ENCODE assay signal across 8 cellular contexts in the genomic region with DNA sequence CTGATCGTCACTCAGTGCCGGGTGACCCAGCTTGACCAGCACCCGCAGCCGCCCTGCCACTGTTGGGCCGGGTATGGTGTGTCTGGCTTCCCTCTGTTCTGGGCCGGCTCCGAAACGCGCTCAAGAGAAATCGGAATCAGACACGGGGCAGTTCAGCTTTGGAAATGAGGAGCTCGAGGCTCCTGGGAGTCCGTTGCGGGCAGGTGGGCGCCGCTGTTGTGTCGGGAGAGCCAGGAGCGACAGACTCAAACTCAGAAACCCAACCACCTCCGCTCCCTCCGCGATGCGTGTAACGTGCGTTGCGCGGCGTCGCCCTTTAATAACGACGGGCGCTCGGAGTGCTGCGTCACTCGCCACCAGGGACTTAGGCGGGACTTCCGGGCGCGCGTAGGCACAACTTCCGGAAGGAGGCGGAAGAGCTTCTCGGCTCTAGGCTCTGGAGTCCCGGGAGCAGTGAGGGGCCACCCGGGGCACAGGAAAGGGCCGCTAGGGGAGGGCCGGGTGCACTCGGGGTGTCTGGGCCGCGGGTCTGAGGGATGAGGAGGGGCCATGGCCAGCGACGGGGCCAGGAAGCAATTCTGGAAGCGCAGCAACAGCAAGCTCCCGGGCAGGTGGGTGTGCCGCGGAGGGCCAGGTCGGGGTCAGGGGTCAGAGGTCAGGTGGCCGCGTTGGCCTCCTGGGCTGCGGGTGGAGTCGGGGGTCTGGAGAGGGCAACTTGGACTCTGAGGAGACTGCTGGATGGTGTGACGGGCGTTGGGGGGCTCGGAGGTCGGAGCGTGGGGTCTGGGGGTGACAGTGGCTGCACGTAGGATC. TPM values are rescaled to one million over a fixed set of nuclear protein-coding genes. Genes with fewer than 3 reads are reported as not detected.
A peak's percentile ranks its signal among the peaks of the same experiment; 100 is the strongest.
DNase-seq lines count a peak whose midpoint lies in the region; ATAC-seq lines count a peak whose summit lies in the region.

A gene with protein sequence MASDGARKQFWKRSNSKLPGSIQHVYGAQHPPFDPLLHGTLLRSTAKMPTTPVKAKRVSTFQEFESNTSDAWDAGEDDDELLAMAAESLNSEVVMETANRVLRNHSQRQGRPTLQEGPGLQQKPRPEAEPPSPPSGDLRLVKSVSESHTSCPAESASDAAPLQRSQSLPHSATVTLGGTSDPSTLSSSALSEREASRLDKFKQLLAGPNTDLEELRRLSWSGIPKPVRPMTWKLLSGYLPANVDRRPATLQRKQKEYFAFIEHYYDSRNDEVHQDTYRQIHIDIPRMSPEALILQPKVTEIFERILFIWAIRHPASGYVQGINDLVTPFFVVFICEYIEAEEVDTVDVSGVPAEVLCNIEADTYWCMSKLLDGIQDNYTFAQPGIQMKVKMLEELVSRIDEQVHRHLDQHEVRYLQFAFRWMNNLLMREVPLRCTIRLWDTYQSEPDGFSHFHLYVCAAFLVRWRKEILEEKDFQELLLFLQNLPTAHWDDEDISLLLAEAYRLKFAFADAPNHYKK (plus strand): TSS at position 413 of the 813 bp plus-strand sequence. CDS start 137 bp downstream, at position 550.

- H3K9me3 ChIP-seq in Karpas-422 (ENCODE audit: low read length): no peaks in the 10 kb centered on the region

- peak within 1 kb of the TSS; percentile 89 for H3K27ac ChIP-seq in Karpas-422 (ENCODE audit: low read length)

- ATAC-seq in GM21786 (IDR thresholded peaks at IDR 0.05; ENCODE audit: unreplicated experiment): peak; percentile 65
- ATAC-seq in naive B cell (ENCODE audit: low read depth in 2 of 2): peak; percentile 87 to 91
- peak; percentile 96 for ATAC-seq in stimulated activated effector memory CD8-positive, alpha-beta T cell treated with anti-CD3 and anti-CD28 coated beads, Interleukin-12 subunit alpha, Interleukin-12 subunit beta, amount 100 ng/mL, for 72 hours

- H3K4me1 ChIP-seq in Karpas-422 (ENCODE audit: low read length): peaks cover 56% of the 10 kb centered on the region

- no peaks in the 10 kb centered on the region for H3K9me3 Mint-ChIP-seq in naive B cell
- H3K9me3 Mint-ChIP-seq in stimulated activated effector memory CD8-positive, alpha-beta T cell treated with anti-CD3 and anti-CD28 coated beads, Interleukin-12 subunit alpha, Interleukin-12 subunit beta, amount 100 ng/mL, for 72 hours: no peaks in the 10 kb centered on the region

- H3K27ac Mint-ChIP-seq in naive B cell: peak within 1 kb of the TSS; percentile 99 to 100 (median 99)
- H3K27ac Mint-ChIP-seq in stimulated activated effector memory CD8-positive, alpha-beta T cell treated with anti-CD3 and anti-CD28 coated beads, Interleukin-12 subunit alpha, Interleukin-12 subunit beta, amount 100 ng/mL, for 72 hours: peak within 1 kb of the TSS; percentile 99

- H3K9ac ChIP-seq in Karpas-422 (ENCODE audit: low read length): peak within 1 kb of the TSS; percentile 98

- H3K4me3 ChIP-seq in Karpas-422 (ENCODE audit: low read length): peak within 1 kb of the TSS; percentile 98

- peaks cover 7 to 8% of the 10 kb centered on the region in 2 donors for H3K36me3 Mint-ChIP-seq in naive B cell
- H3K36me3 Mint-ChIP-seq in stimulated activated effector memory CD8-positive, alpha-beta T cell treated with anti-CD3 and anti-CD28 coated beads, Interleukin-12 subunit alpha, Interleukin-12 subunit beta, amount 100 ng/mL, for 72 hours: peaks cover 57% of the 10 kb centered on the region

- peak within 1 kb of the TSS; percentile 96 to 100 (median 99) for H3K4me3 Mint-ChIP-seq in naive B cell
- H3K4me3 Mint-ChIP-seq in stimulated activated effector memory CD8-positive, alpha-beta T cell treated with anti-CD3 and anti-CD28 coated beads, Interleukin-12 subunit alpha, Interleukin-12 subunit beta, amount 100 ng/mL, for 72 hours: peak within 1 kb of the TSS; percentile 100

- H3K27me3 ChIP-seq in Karpas-422 (ENCODE audit: low read length): no peaks in the 10 kb centered on the region

- H3K27me3 Mint-ChIP-seq in naive B cell: no peaks in the 10 kb centered on the region

- H3K36me3 ChIP-seq in Karpas-422 (ENCODE audit: insufficient read depth, low read length): peaks cover 5% of the 10 kb centered on the region

- DNase-seq in DMS53 treated with DMSO at 0.1 percent for 48 hours (lab: John Stamatoyannopoulos, UW; ENCODE audit: unreplicated experiment): peak; percentile 63
- DNase-seq in Karpas-422: peak; percentile 99
- DNase-seq in RPMI8226: peak; percentile 97
- DNase-seq in activated T-helper 1 cell treated with anti-CD3 and anti-CD28 coated beads, Interleukin-2, amount 50 U/mL, for 16 hours (ENCODE audit: low read depth in 1 of 2, low spot score in 1 of 2): peak; percentile 90 to 93
- DNase-seq in fibroblast of gingiva (ENCODE audit: low read depth): peak; percentile 92
- DNase-seq in naive B cell: peak; percentile 92
- peak; percentile 88 to 97 for DNase-seq in stimulated activated effector memory CD8-positive, alpha-beta T cell treated with anti-CD3 and anti-CD28 coated beads, Interleukin-12 subunit alpha, Interleukin-12 subunit beta, amount 100 ng/mL, for 72 hours (ENCODE audit: low spot score in 2 of 2)

- 0 out of 2 replicates have a peak within 1 kb of the TSS, but pooled peaks have one; percentile 31 for H2AFZ ChIP-seq in Karpas-422 (ENCODE audit: low read length)

- H3K4me2 ChIP-seq in Karpas-422 (ENCODE audit: low read depth, low read length, poor library complexity, severe bottlenecking): peak within 1 kb of the TSS; percentile 84

- no peaks in the 10 kb centered on the region for H3K9me2 ChIP-seq in Karpas-422 (replicated peaks; ENCODE audit: insufficient read depth, low read length)

- H3K4me1 Mint-ChIP-seq in naive B cell: peaks cover 53 to 68% (median 60%) of the 10 kb centered on the region in 3 donors
- H3K4me1 Mint-ChIP-seq in stimulated activated effector memory CD8-positive, alpha-beta T cell treated with anti-CD3 and anti-CD28 coated beads, Interleukin-12 subunit alpha, Interleukin-12 subunit beta, amount 100 ng/mL, for 72 hours: peaks cover 64% of the 10 kb centered on the region

- H3K79me2 ChIP-seq in Karpas-422 (ENCODE audit: low read length): peaks cover 52% of the 10 kb centered on the region

- peaks cover 4% of the 10 kb centered on the region; the same call in 1 of the 2 replicates for H4K20me1 ChIP-seq in Karpas-422 (ENCODE audit: insufficient read depth, low read depth, low read length)

RNA-seq across cellular contexts. Expression of the gene that starts here (rescaled TPM):
- 27.7 and 39.2 TPM in 2 replicates for total RNA-seq in Karpas-422 (2014; rRNA removed; shearing (Covaris generic); ENCODE audit: low replicate concordance)
- polyA plus RNA-seq in naive B cell (ENCODE audit: low read depth in 6 of 6): 10 to 100 TPM; 47.2 to 74.5 (median 62.6) TPM

Comparison
In these comparisons a context has a peak if more than half of its experiments do, and no peak if none do; other contexts are left out.
1. Peak in every context shown above with its lines: DNase-seq, ATAC-seq, H3K4me3 ChIP-seq and H3K27ac ChIP-seq.